Comparison of ENCODE assay signal across 8 cellular contexts in the genomic region with DNA sequence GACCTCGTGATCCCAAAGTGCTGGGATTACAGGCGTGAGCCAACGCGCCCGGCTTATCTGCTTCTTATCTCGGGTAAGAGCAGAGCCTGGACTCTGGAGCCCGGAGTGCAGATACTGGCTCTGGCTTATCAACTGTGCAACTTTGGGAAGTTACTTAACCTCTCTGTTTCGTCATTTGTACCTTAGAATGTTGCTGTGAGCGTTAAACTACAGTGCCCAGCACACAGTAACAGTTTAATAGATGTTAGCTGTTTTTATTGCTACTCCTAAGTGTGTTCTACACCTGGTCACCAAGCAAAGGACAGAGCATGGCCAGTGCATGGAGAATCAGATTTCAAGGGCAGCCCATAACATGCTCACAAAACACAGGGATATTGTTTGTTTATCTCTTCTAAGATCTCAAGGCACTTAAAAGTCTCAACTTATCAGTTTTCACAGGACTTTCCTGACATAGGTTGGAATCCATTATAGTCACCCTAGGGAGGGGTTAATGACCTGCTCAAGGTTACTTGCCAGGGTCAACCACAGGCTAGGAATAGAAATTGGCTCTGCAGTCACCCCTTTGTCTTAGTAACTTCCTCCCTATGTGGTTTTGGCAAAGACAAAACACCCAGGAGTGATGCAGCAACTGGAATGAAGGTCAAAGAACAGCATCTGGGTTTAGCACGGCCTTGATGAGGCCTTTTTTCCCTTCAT. TPM values are rescaled to one million over a fixed set of nuclear protein-coding genes. Genes with fewer than 3 reads are reported as not detected.
DNase-seq lines count a peak whose midpoint lies in the region; ATAC-seq and TF ChIP-seq lines count a peak whose summit lies in the region.

No MANE protein-coding gene starts in this region.

- H3K9me3 ChIP-seq in PC-9 (ENCODE audit: insufficient read depth, low read depth), result no peaks in the 10 kb centered on the region

- peak overlapping the region; percentile 48 for H3K27ac ChIP-seq in PC-9

- H3K4me2 ChIP-seq in PC-9, result peak overlapping the region; percentile 41

- POLR2A ChIA-PET in PC-9 (lab: Charles Lee; ENCODE audit: unreplicated experiment), result no interaction called here

- H3F3A ChIP-seq in PC-9 (ENCODE audit: insufficient read depth, low read depth), result peaks cover 30% of the 10 kb centered on the region

- H3K4me3 ChIP-seq in PC-9 (no peak overlapping the region), fibroblast of the aortic adventitia (ENCODE audit: low read depth, low read length) (no peak overlapping the region)

- DNase-seq in GM04503 (ENCODE audit: low read depth) (peak; percentile 94), PC-9 (peak; percentile 63 to 83), fibroblast of the aortic adventitia (ENCODE audit: low read depth) (peak; percentile 96), renal cortical epithelial cell (ENCODE audit: low read depth) (peak; percentile 90), T-helper 1 cell (no peak), NCI-H524 treated with DMSO at 0.1 percent for 48 hours (lab: John Stamatoyannopoulos, UW) (no peak)

- no peaks in the 10 kb centered on the region for H3K9me2 ChIP-seq in PC-9 (ENCODE audit: insufficient read depth)

- ATAC-seq in GM21381 (IDR thresholded peaks at IDR 0.05; ENCODE audit: unreplicated experiment), result no peak
- ATAC-seq in GM18511 (IDR thresholded peaks at IDR 0.05; ENCODE audit: unreplicated experiment), result no peak

- H3K4me1 ChIP-seq in PC-9 (replicated peaks; ENCODE audit: insufficient read depth), result peaks cover 30% of the 10 kb centered on the region

- H3K36me3 ChIP-seq in PC-9 (ENCODE audit: low read depth), result no peaks in the 10 kb centered on the region

- no peak overlapping the region for H2AFZ ChIP-seq in PC-9

- intact Hi-C loops in PC-9 (cut with micrococcal nuclease; ENCODE audit: unreplicated experiment), result no loop called here

- no peaks in the 10 kb centered on the region for H3K27me3 ChIP-seq in PC-9 (ENCODE audit: insufficient read depth, low read depth)

- no peaks in the 10 kb centered on the region for H4K20me1 ChIP-seq in PC-9 (ENCODE audit: insufficient read depth)

- TF ChIP-seq CTCF in PC-9 (conservative IDR thresholded peaks at IDR 0.05) (no peak), fibroblast of the aortic adventitia (IDR thresholded peaks at IDR 0.05; ENCODE audit: insufficient read depth, low read length) (no peak)

- H3K79me2 ChIP-seq in PC-9 (ENCODE audit: low read depth), result no peaks in the 10 kb centered on the region

- BruUV-seq in PC-9 (replicated peaks; lab: Mats Ljungman, UMichigan), result no TSS peak

- CTCF ChIA-PET in PC-9 (lab: Charles Lee), result interaction anchor here (0.7 kb wide), 1 partner anchor 1675 kb away, joined by 15 read pairs; no protein-coding TSS in a partner anchor

RNA-seq across cellular contexts. Expression of a gene that starts 22.5 kb away (rescaled TPM):
- total RNA-seq in PC-9 (2021), result 291 and 406 TPM in 2 replicates
- total RNA-seq in fibroblast of the aortic adventitia (ENCODE audit: low replicate concordance), result 117 and 330 TPM in 2 replicates
- total RNA-seq in renal cortical epithelial cell, result 360 and 486 TPM in 2 replicates

RNA-seq across cellular contexts. Expression of a gene that starts 54.8 kb away (rescaled TPM):
- total RNA-seq in PC-9 (2021), result 288 and 313 TPM in 2 replicates
- 39.4 and 57.6 TPM in 2 replicates for total RNA-seq in fibroblast of the aortic adventitia (ENCODE audit: low replicate concordance)
- total RNA-seq in renal cortical epithelial cell, result 25.2 and 83.7 TPM in 2 replicates

Comparison
In these comparisons a context has a peak if more than half of its experiments do, and no peak if none do; other contexts are left out.
1. DNase-seq: peak in GM04503 (single experiment), PC-9 (2 of 2), fibroblast of the aortic adventitia (single experiment) and renal cortical epithelial cell (single experiment); none in T-helper 1 cell (0 of 5) and NCI-H524 treated with DMSO at 0.1 percent for 48 hours (single experiment).